In genomic region chr6:12545837-12546658, GRCh38 we compare ENCODE assay signal across 12 cellular contexts.
DNase-seq lines count a peak whose midpoint lies in the region; ATAC-seq and TF ChIP-seq lines count a peak whose summit lies in the region.
"Had no signal": no experiment of that assay in that cellular context is flagged by ENCODE, and none has a peak within 500 bp of the region (broad histone marks: within the 10 kb centered on the region; RNA-seq: fewer than 3 reads in every experiment).

No MANE protein-coding gene starts in this region.

- H3K4me1 Mint-ChIP-seq in MCF 10A (ENCODE audit: insufficient read depth, unreplicated experiment), result peaks cover 13% of the 10 kb centered on the region

- H3K4me1 ChIP-seq in breast epithelium (no peaks in the 10 kb centered on the region), body of pancreas (peaks cover 12% of the 10 kb centered on the region), spleen (no peaks in the 10 kb centered on the region)

- no peak overlapping the region for H3K27ac Mint-ChIP-seq in MCF 10A (ENCODE audit: low read depth, unreplicated experiment)

- H3K27me3 ChIP-seq in breast epithelium (no peaks in the 10 kb centered on the region), body of pancreas (no peaks in the 10 kb centered on the region), spleen (replicated peaks in 1 of 7) (peaks cover 0 to 5% (median 0%) of the 10 kb centered on the region in 7 donors)

- intact Hi-C loops in MCF 10A (cut with micrococcal nuclease) (no loop called here), breast epithelium (cut with DNase I; ENCODE audit: low total_unique reads) (no loop called here), left ventricle myocardium superior (cut with micrococcal nuclease) (no loop called here), body of pancreas (cut with DNase I) (no loop called here), spleen (cut with DNase I; ENCODE audit: low total_unique reads) (no loop called here)

- no peak for TF ChIP-seq POLR2A in breast epithelium (IDR thresholded peaks at IDR 0.05)
- no peak for TF ChIP-seq POLR2A in body of pancreas (IDR thresholded peaks at IDR 0.05)
- no peak for TF ChIP-seq POLR2A in spleen (IDR thresholded peaks at IDR 0.05)

- no peaks in the 10 kb centered on the region for H3K9me3 Mint-ChIP-seq in MCF 10A (ENCODE audit: unreplicated experiment)

- POLR2A ChIA-PET in MCF 10A (lab: Yijun Ruan, JAX), result interaction anchor here (0.7 to 1.0 kb wide), 3 partner anchors 27 to 38 kb away, joined by 3 to 5 read pairs (median 4); no protein-coding TSS in a partner anchor

- H3K4me3 Mint-ChIP-seq in MCF 10A (ENCODE audit: unreplicated experiment), result no peak overlapping the region

- no TSS peak for BruUV-seq in MCF 10A (replicated peaks; lab: Mats Ljungman, UMichigan)

- no peaks in the 10 kb centered on the region for H3K27me3 Mint-ChIP-seq in MCF 10A (ENCODE audit: insufficient read depth, unreplicated experiment)

- H3K36me3 ChIP-seq in breast epithelium (no peaks in the 10 kb centered on the region), body of pancreas (replicated peaks in 1 of 2; ENCODE audit: insufficient read depth in 1 of 2, low read depth in 2 of 2) (no peaks in the 10 kb centered on the region), spleen (no peaks in the 10 kb centered on the region)

- H3K27ac ChIP-seq in breast epithelium (no peak overlapping the region), body of pancreas (peak overlapping the region in 2 of 4 donors; percentile 72 to 73), spleen (no peak overlapping the region)

- WGBS in body of pancreas, 2 donors, result 72 to 75% methylated on average over 5 of the region's 5 CpGs
- 85 to 93% (median 87%) methylated on average over 5 of the region's 5 CpGs for WGBS in spleen, 5 donors

- H3K36me3 Mint-ChIP-seq in MCF 10A (ENCODE audit: insufficient read depth, unreplicated experiment), result no peaks in the 10 kb centered on the region

- H3K9me3 ChIP-seq in breast epithelium (no peaks in the 10 kb centered on the region), body of pancreas (no peaks in the 10 kb centered on the region), spleen (peaks cover 0 to 11% (median 0%) of the 10 kb centered on the region in 8 donors)

- H3K4me3 ChIP-seq in breast epithelium, result no peak overlapping the region
- H3K4me3 ChIP-seq in body of pancreas, result no peak overlapping the region
- H3K4me3 ChIP-seq in spleen, result no peak overlapping the region
- H3K4me3 ChIP-seq: K562 had no signal

- ATAC-seq in left ventricle myocardium superior, result peak; percentile 38
- ATAC-seq in body of pancreas, result no peak
- ATAC-seq in HG02981 (IDR thresholded peaks at IDR 0.05; ENCODE audit: unreplicated experiment), result no peak
- ATAC-seq: K562 had no signal

- TF ChIP-seq CTCF in MCF 10A (IDR thresholded peaks at IDR 0.05; ENCODE audit: unreplicated experiment) (no peak), breast epithelium (IDR thresholded peaks at IDR 0.05) (no peak), body of pancreas (IDR thresholded peaks at IDR 0.05) (no peak), spleen (IDR thresholded peaks at IDR 0.05 in 8 of 11, conservative IDR thresholded peaks at IDR 0.05 in 3 of 11) (no peak)

- CTCF ChIA-PET in MCF 10A (lab: Yijun Ruan, JAX), result interaction anchor here (0.7 kb wide), 2 partner anchors 11 to 40 kb away, joined by 3 read pairs; no protein-coding TSS in a partner anchor

- DNase-seq in MCF 10A (ENCODE audit: unreplicated experiment) (peak; percentile 74), breast epithelium (ENCODE audit: low spot score in 2 of 2) (no peak), amniotic stem cell (lab: John Stamatoyannopoulos, UW) (peak; percentile 43), left ventricle myocardium superior (no peak), activated T-cell treated with anti-CD3 and anti-CD28 coated beads for 4 hours (no peak), body of pancreas (no peak), spleen (no peak)
- DNase-seq: glutamatergic neuron; NCI-H345; stimulated activated CD4-positive, alpha-beta T cell treated with anti-CD3 and anti-CD28 coated beads, Interleukin-2, amount 100 ng/mL, for 24 hours had no signal

Comparison
In these comparisons a context has a peak if more than half of its experiments do, and no peak if none do; other contexts are left out.
1. DNase-seq: peak in MCF 10A (single experiment) and amniotic stem cell (single experiment); none in breast epithelium (0 of 2), left ventricle myocardium superior (single experiment), activated T-cell treated with anti-CD3 and anti-CD28 coated beads for 4 hours (single experiment), body of pancreas (0 of 4) and spleen (single experiment).